Comparison of ENCODE assay signal across 1 cellular context in genomic region chr20:19793716-19794115, GRCh38.
A peak's percentile ranks its signal among the peaks of the same experiment; 100 is the strongest.
TF ChIP-seq lines count a peak whose summit lies in the region.

No MANE protein-coding gene starts in this region.

TF ChIP-seq in HepG2, 621 proteins besides CTCF, POLR2A, EP300 and RAD21:
- TF ChIP-seq ZNF350 (CRISPR knock-in tag; IDR thresholded peaks at IDR 0.05; ENCODE audit: borderline replicate concordance, low read depth) = no peak
- no peak for TF ChIP-seq ZNF234 (CRISPR knock-in tag; conservative IDR thresholded peaks at IDR 0.05)
- no peak for TF ChIP-seq DBP (CRISPR knock-in tag; IDR thresholded peaks at IDR 0.05; ENCODE audit: not compliant biosample characterization)
- TF ChIP-seq TRAFD1 (CRISPR knock-in tag; IDR thresholded peaks at IDR 0.05; ENCODE audit: borderline replicate concordance) = no peak
- TF ChIP-seq FOXO4 (CRISPR knock-in tag; conservative IDR thresholded peaks at IDR 0.05) = 0 out of 2 replicates have a peak, but pooled peaks have one; percentile 17
